1 cellular context compared by ENCODE assay signal in the genomic region with DNA sequence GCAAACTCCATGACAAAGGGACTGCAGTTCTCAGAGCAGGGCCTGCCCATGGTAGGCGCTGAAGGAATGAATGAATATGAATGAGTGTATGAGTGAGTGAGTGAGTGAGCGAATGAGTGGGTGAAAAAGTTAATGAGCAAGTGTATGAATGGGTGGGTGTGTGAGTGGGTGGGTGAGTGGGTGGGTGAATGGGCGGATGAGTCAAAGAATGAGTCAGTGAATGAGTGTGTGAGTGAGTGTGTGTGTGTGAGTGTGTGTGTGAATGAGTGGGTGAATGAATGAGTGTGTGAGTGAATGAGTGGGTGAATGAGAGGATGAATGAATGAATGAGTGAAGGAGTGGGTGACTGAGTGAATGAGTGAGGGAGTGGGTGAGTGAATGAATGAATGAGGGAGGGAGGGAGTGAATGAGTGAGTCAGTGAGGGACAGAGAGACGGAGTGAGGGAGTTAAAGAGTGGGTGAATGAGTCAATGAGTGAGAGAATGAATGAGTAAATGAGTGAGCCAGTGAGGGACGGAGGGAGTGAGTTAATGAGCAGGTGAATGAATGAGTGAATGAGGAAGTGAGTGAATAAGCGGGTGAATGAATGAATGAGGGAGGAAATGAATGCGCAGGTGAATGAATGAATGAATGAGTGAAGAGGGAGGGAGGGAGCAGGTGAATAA.
TF ChIP-seq lines count a peak whose summit lies in the region.

No MANE protein-coding gene starts in this region.

TF ChIP-seq in HepG2, 621 proteins besides CTCF, POLR2A, EP300 and RAD21:
- TF ChIP-seq ZNF530 (CRISPR knock-in tag; IDR thresholded peaks at IDR 0.05; ENCODE audit: low read depth), result no peak
- TF ChIP-seq KDM2A (CRISPR knock-in tag; IDR thresholded peaks at IDR 0.05; ENCODE audit: borderline replicate concordance, low read depth), result no peak
- TF ChIP-seq ATM (IDR thresholded peaks at IDR 0.05; ENCODE audit: borderline replicate concordance), result 0 out of 2 replicates have a peak, but pooled peaks have one; percentile 31
- TF ChIP-seq ZNF24 (IDR thresholded peaks at IDR 0.05), result peak; percentile 90
- 0 out of 2 replicates have a peak, but pooled peaks have one; percentile 43 for TF ChIP-seq FOXK2 (IDR thresholded peaks at IDR 0.05)
